Comparison of ENCODE assay signal across 1 cellular context in genomic region chr17:78391051-78391431, GRCh38.
TF ChIP-seq lines count a peak whose summit lies in the region.

No MANE protein-coding gene starts in this region.

TF ChIP-seq in GM12878, 131 proteins besides CTCF, POLR2A, EP300 and RAD21:
- no peak for TF ChIP-seq SIN3A (IDR thresholded peaks at IDR 0.05; ENCODE audit: low read depth, low read length)
- TF ChIP-seq SREBF1 (IDR thresholded peaks at IDR 0.05; ENCODE audit: low read length), result no peak
- TF ChIP-seq PBX3 (IDR thresholded peaks at IDR 0.05; ENCODE audit: insufficient replicate concordance, low read depth, low read length), result no peak
- TF ChIP-seq ESRRA (IDR thresholded peaks at IDR 0.05; ENCODE audit: low read length), result no peak
- no peak for TF ChIP-seq ZBTB40 (IDR thresholded peaks at IDR 0.05; ENCODE audit: borderline replicate concordance)
- TF ChIP-seq TCF7 (IDR thresholded peaks at IDR 0.05; ENCODE audit: borderline replicate concordance), result no peak
- TF ChIP-seq IKZF2 (IDR thresholded peaks at IDR 0.05), result no peak
- TF ChIP-seq E2F8 (IDR thresholded peaks at IDR 0.05; ENCODE audit: low read depth, partially characterized antibody), result no peak
- no peak for TF ChIP-seq ZZZ3 (IDR thresholded peaks at IDR 0.05; ENCODE audit: control insufficient read depth, insufficient read length, low read depth)
- TF ChIP-seq NRF1 (conservative IDR thresholded peaks at IDR 0.05; ENCODE audit: low read depth, low read length), result no peak
- no peak for TF ChIP-seq HCFC1 (IDR thresholded peaks at IDR 0.05; ENCODE audit: low read length)
- no peak for TF ChIP-seq ZNF622 (IDR thresholded peaks at IDR 0.05)
- TF ChIP-seq MTA3 (IDR thresholded peaks at IDR 0.05; ENCODE audit: borderline replicate concordance, low read length), result no peak
- no peak for TF ChIP-seq EGR1 (IDR thresholded peaks at IDR 0.05; ENCODE audit: borderline replicate concordance in 1 of 2, low read depth in 2 of 2, low read length in 2 of 2)
- no peak for TF ChIP-seq CUX1 (IDR thresholded peaks at IDR 0.05; ENCODE audit: insufficient replicate concordance, low read depth, low read length)
- TF ChIP-seq CEBPZ (IDR thresholded peaks at IDR 0.05; ENCODE audit: low read depth, low read length), result no peak
- TF ChIP-seq HDGF (IDR thresholded peaks at IDR 0.05), result no peak
